10 cellular contexts compared by ENCODE assay signal in genomic region chr2:63654959-63655358, GRCh38.
A peak's percentile ranks its signal among the peaks of the same experiment; 100 is the strongest.
DNase-seq lines count a peak whose midpoint lies in the region; ATAC-seq and TF ChIP-seq lines count a peak whose summit lies in the region.
"Had no signal": no experiment of that assay in that cellular context is flagged by ENCODE, and none has a peak within 500 bp of the region (broad histone marks: within the 10 kb centered on the region; RNA-seq: fewer than 3 reads in every experiment).

No MANE protein-coding gene starts in this region.

- DNase-seq in AG08395 (ENCODE audit: low spot score): peak; percentile 18
- DNase-seq in astrocyte of the spinal cord (ENCODE audit: low read depth, low spot score): peak; percentile 52
- no peak for DNase-seq in mesothelial cell of epicardium (ENCODE audit: low spot score in 2 of 2, unreplicated experiment in 2 of 2)
- no peak for DNase-seq in NCI-H2081 treated with DMSO at 0.1 percent for 48 hours (lab: John Stamatoyannopoulos, UW)
- no peak for DNase-seq in H7
- DNase-seq in SHP77 (lab: John Stamatoyannopoulos, UW): no peak
- DNase-seq: NCI-H2171 treated with DMSO at 0.1 percent for 48 hours had no signal

- H3K36me3 ChIP-seq in H7 (replicated peaks; ENCODE audit: control insufficient read depth, insufficient read depth, low read length): no peaks in the 10 kb centered on the region

- peaks cover 24% of the 10 kb centered on the region for H3K9me3 Mint-ChIP-seq in mesothelial cell of epicardium
- H3K9me3 Mint-ChIP-seq: activated naive CD4-positive, alpha-beta T cell treated with anti-CD3 and anti-CD28 coated beads, Interleukin-2, amount 50 U/mL, for 24 hours had no signal

- no peak overlapping the region for H3K4me3 Mint-ChIP-seq in mesothelial cell of epicardium
- H3K4me3 Mint-ChIP-seq: activated naive CD4-positive, alpha-beta T cell treated with anti-CD3 and anti-CD28 coated beads, Interleukin-2, amount 50 U/mL, for 24 hours had no signal

- TF ChIP-seq CTCF in astrocyte of the spinal cord (IDR thresholded peaks at IDR 0.05; ENCODE audit: low read depth, low read length): no peak
- no peak for TF ChIP-seq CTCF in mesothelial cell of epicardium (IDR thresholded peaks at IDR 0.05; ENCODE audit: unreplicated experiment)

- ATAC-seq in GM18505 (IDR thresholded peaks at IDR 0.05; ENCODE audit: unreplicated experiment) (peak; percentile 76), HG02973 (IDR thresholded peaks at IDR 0.05; ENCODE audit: unreplicated experiment) (peak; percentile 72)

- H3K27ac Mint-ChIP-seq in mesothelial cell of epicardium: no peak overlapping the region
- H3K27ac Mint-ChIP-seq: activated naive CD4-positive, alpha-beta T cell treated with anti-CD3 and anti-CD28 coated beads, Interleukin-2, amount 50 U/mL, for 24 hours had no signal

- in situ Hi-C loops in astrocyte of the spinal cord (cut with HindIII; ENCODE audit: low sequenced_read_pairs): no loop called here

- no peaks in the 10 kb centered on the region for H3K4me1 Mint-ChIP-seq in mesothelial cell of epicardium
- H3K4me1 Mint-ChIP-seq: activated naive CD4-positive, alpha-beta T cell treated with anti-CD3 and anti-CD28 coated beads, Interleukin-2, amount 50 U/mL, for 24 hours had no signal

- no peaks in the 10 kb centered on the region for H3K27me3 ChIP-seq in H7 (ENCODE audit: control insufficient read depth, insufficient read depth, low read length)

- H3K36me3 Mint-ChIP-seq in mesothelial cell of epicardium: peaks cover 5% of the 10 kb centered on the region

- TF ChIP-seq POLR2A in GM18505 (IDR thresholded peaks at IDR 0.05; ENCODE audit: borderline replicate concordance, extremely low read depth, insufficient read depth, insufficient read length): no peak

- H3K27me3 Mint-ChIP-seq in mesothelial cell of epicardium (ENCODE audit: low read depth): no peaks in the 10 kb centered on the region

- no peak overlapping the region for H3K4me3 ChIP-seq in astrocyte of the spinal cord (ENCODE audit: low read depth, low read length)
- no peak overlapping the region for H3K4me3 ChIP-seq in H7 (ENCODE audit: insufficient read depth, low read depth, low read length)

Comparison
In these comparisons a context has a peak if more than half of its experiments do, and no peak if none do; other contexts are left out.
1. DNase-seq: peak in AG08395 (single experiment) and astrocyte of the spinal cord (single experiment); none in mesothelial cell of epicardium (0 of 2), NCI-H2081 treated with DMSO at 0.1 percent for 48 hours (single experiment), H7 (single experiment) and SHP77 (0 of 2).